In the genomic region with DNA sequence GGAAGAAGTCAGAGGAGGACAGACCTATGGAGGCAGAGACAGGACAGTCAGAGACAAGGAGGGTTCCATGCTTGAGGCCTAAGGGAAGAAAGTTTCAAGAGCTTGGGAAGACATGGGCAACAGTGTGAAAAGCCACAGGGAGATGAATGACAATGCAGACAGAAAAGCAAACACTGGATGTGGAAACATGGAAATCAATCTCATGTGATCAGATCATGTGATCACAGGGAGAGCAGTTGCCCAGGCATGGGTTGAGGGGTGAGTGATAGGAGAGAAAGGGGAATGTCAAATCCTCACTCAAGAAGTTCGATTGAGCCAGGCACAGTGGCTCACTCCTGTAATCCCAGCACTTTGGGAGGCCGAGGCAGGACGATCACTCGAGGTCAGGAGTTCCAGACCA, we compare ENCODE assay signal across 20 cellular contexts. TPM values are rescaled to one million over a fixed set of nuclear protein-coding genes. Genes with fewer than 3 reads are reported as not detected.
DNase-seq lines count a peak whose midpoint lies in the region; ATAC-seq, FAIRE-seq and TF ChIP-seq lines count a peak whose summit lies in the region.
"Had no signal": no experiment of that assay in that cellular context is flagged by ENCODE, and none has a peak within 500 bp of the region (broad histone marks: within the 10 kb centered on the region; RNA-seq: fewer than 3 reads in every experiment).

No MANE protein-coding gene starts in this region.

- no peaks in the 10 kb centered on the region for H3K27me3 Mint-ChIP-seq in WTC11 (ENCODE audit: low read depth)

- FAIRE-seq in GM19239 (lab: Jason Lieb, UNC) (peak; percentile 39), HepG2 (lab: Jason Lieb, UNC) (no peak)
- FAIRE-seq: H54, RCC 7860 had no signal

- H3K4me3 ChIP-seq in HepG2 (replicated peaks in 1 of 3; ENCODE audit: insufficient read depth in 1 of 3, low read depth in 2 of 3, low read length in 3 of 3) (no peak overlapping the region), transverse colon (no peak overlapping the region), thyroid gland (replicated peaks in 1 of 3) (no peak overlapping the region)

- H3K36me3 ChIP-seq in HepG2 (replicated peaks in 1 of 2; ENCODE audit: control insufficient read depth in 1 of 2, insufficient read depth in 2 of 2, low read length in 2 of 2) (no peaks in the 10 kb centered on the region), transverse colon (no peaks in the 10 kb centered on the region), thyroid gland (no peaks in the 10 kb centered on the region)

- H4K20me1 ChIP-seq in HepG2 (ENCODE audit: insufficient read depth, low read length), result no peaks in the 10 kb centered on the region

- TF ChIP-seq EP300 in HepG2 (IDR thresholded peaks at IDR 0.05; ENCODE audit: low read depth in 2 of 2, low read length in 2 of 2), result no peak
- no peak for TF ChIP-seq EP300 in HepG2 (CRISPR knock-in tag; IDR thresholded peaks at IDR 0.05; ENCODE audit: borderline replicate concordance)
- no peak for TF ChIP-seq EP300 in transverse colon (IDR thresholded peaks at IDR 0.05; ENCODE audit: low read depth)

- no peaks in the 10 kb centered on the region for H3K36me3 Mint-ChIP-seq in WTC11

- peaks cover 8% of the 10 kb centered on the region for H3K4me1 Mint-ChIP-seq in WTC11

- TF ChIP-seq CTCF in WTC11 (IDR thresholded peaks at IDR 0.05) (no peak), HepG2 (CRISPR knock-in tag; IDR thresholded peaks at IDR 0.05) (no peak), transverse colon (IDR thresholded peaks at IDR 0.05) (no peak), thyroid gland (IDR thresholded peaks at IDR 0.05) (no peak)

- H3K4me1 ChIP-seq in HepG2 (ENCODE audit: insufficient read depth, low read length) (peaks cover 27% of the 10 kb centered on the region), transverse colon (peaks cover 4 to 29% (median 10%) of the 10 kb centered on the region in 4 donors), thyroid gland (peaks cover 8 to 12% of the 10 kb centered on the region in 2 donors)

- no peaks in the 10 kb centered on the region for H3K79me2 ChIP-seq in HepG2 (ENCODE audit: insufficient read depth, low read length)

- no peaks in the 10 kb centered on the region for H3K9me3 Mint-ChIP-seq in WTC11
- H3K9me3 Mint-ChIP-seq: HFFc6 had no signal

- H3K4me2 ChIP-seq in HepG2 (ENCODE audit: low read depth, low read length), result no peak overlapping the region; the same call in 1 of the 2 replicates
- H3K4me2 ChIP-seq: KMS-11, SK-N-SH had no signal

- H3K9me3 ChIP-seq in HepG2 (ENCODE audit: low read length), result no peaks in the 10 kb centered on the region
- H3K9me3 ChIP-seq in transverse colon, result no peaks in the 10 kb centered on the region
- H3K9me3 ChIP-seq in thyroid gland, result no peaks in the 10 kb centered on the region
- H3K9me3 ChIP-seq: SK-N-SH had no signal

- POLR2A ChIA-PET in WTC11 (lab: Charles Lee) (no interaction called here), HepG2 (lab: Yijun Ruan, JAX) (no interaction called here)

- WGBS in HepG2 (ENCODE audit: low lambda C conversion rate), result 38% methylated on average over 4 of the region's 4 CpGs
- WGBS in transverse colon (ENCODE audit: low coverage in 1 of 2), 2 donors, result 91% methylated on average over 4 of the region's 4 CpGs; no CpG with 5 or more reads in 1 of the 2 donors
- WGBS in thyroid gland, 2 donors, result 96 to 98% methylated on average over 4 of the region's 4 CpGs

- DNase-seq in GM19239 (ENCODE audit: insufficient read length, low spot score), result no peak
- no peak for DNase-seq in WTC11 (ENCODE audit: low spot score)
- DNase-seq in HepG2 (ENCODE audit: low spot score), result peak; percentile 30
- DNase-seq in transverse colon, result no peak
- DNase-seq in thyroid gland, result no peak
- DNase-seq in NCI-H524 treated with DMSO at 0.1 percent for 48 hours (lab: John Stamatoyannopoulos, UW), result no peak
- DNase-seq: C1 segment of cervical spinal cord, DMS79 treated with DMSO at 0.1 percent for 48 hours, HFFc6, NCI-H1092, NCI-H1436 treated with DMSO at 0.1 percent for 48 hours, NCI-H2081, NCI-H446 treated with DMSO at 0.1 percent for 48 hours, NCI-H774, SK-N-SH had no signal

- CTCF ChIA-PET in WTC11 (lab: Charles Lee), result interaction anchor here (0.6 kb wide), 1 partner anchor 47 kb away, joined by 3 read pairs; no protein-coding TSS in a partner anchor
- CTCF ChIA-PET in HepG2 (lab: Yijun Ruan, JAX; ENCODE audit: low intra/inter-chr PET ratio, low total read pairs), result no interaction called here

- TF ChIP-seq POLR2A in HepG2 (IDR thresholded peaks at IDR 0.05; ENCODE audit: insufficient read depth in 1 of 2, low read depth in 2 of 2, low read length in 2 of 2) (no peak), transverse colon (IDR thresholded peaks at IDR 0.05) (no peak), thyroid gland (IDR thresholded peaks at IDR 0.05) (no peak)

- no peak overlapping the region for H2AFZ ChIP-seq in HepG2 (ENCODE audit: low read length)

- no TSS peak for BruUV-seq in HepG2 (replicated peaks; lab: Mats Ljungman, UMichigan)

- H3K27ac Mint-ChIP-seq in WTC11, result no peak overlapping the region
- H3K27ac Mint-ChIP-seq: HFFc6 had no signal

- H3K27ac ChIP-seq in HepG2 (ENCODE audit: extremely low read length, insufficient read depth, low read length), result no peak overlapping the region
- H3K27ac ChIP-seq in transverse colon, result peak overlapping the region in 3 of 4 donors; percentile 54 to 75 (median 55)
- H3K27ac ChIP-seq in thyroid gland, result no peak overlapping the region
- H3K27ac ChIP-seq: KMS-11 had no signal

- TF ChIP-seq RAD21 in HepG2 (CRISPR knock-in tag; IDR thresholded peaks at IDR 0.05), result no peak

- in situ Hi-C loops in HepG2 (cut with HindIII; ENCODE audit: extremely low pct_ligation_motif_present, low pct_unique_long_range_greater_than_20kb) (no loop called here), transverse colon (cut with MboI; ENCODE audit: low pct_ligation_motif_present in 1 of 4, low pct_unique_long_range_greater_than_20kb in 1 of 4, low sequenced_read_pairs in 3 of 4) (no loop called here)

- H3K9ac ChIP-seq in HepG2 (ENCODE audit: insufficient read depth, low read depth, low read length), result no peak overlapping the region
- H3K9ac ChIP-seq: KMS-11, SK-N-SH had no signal

- 0 out of 5 replicates have a peak, but pooled peaks cover 0 to 3% of the 10 kb centered on the region in 2 experiments for H3K27me3 ChIP-seq in HepG2 (ENCODE audit: control insufficient read depth in 1 of 2, insufficient read depth in 2 of 2, low read length in 2 of 2)
- H3K27me3 ChIP-seq in transverse colon, result no peaks in the 10 kb centered on the region
- H3K27me3 ChIP-seq in thyroid gland, result no peaks in the 10 kb centered on the region

- H3K4me3 Mint-ChIP-seq in WTC11, result no peak overlapping the region
- H3K4me3 Mint-ChIP-seq: HFFc6 had no signal

- intact Hi-C loops in HepG2 (cut with micrococcal nuclease; ENCODE audit: unreplicated experiment) (no loop called here), transverse colon (cut with DNase I; ENCODE audit: low total_unique reads) (no loop called here), thyroid gland (cut with DNase I) (no loop called here)

- ATAC-seq in WTC11 (no peak), HepG2 (no peak), GM21390 (IDR thresholded peaks at IDR 0.05; ENCODE audit: unreplicated experiment) (no peak)
- ATAC-seq: Right ventricle myocardium inferior had no signal

TF ChIP-seq in WTC11, 78 proteins besides CTCF, POLR2A, EP300 and RAD21 (continues in another document):
- peak; percentile 26; the same call in 1 of the 2 replicates for TF ChIP-seq USF1 (CRISPR knock-in tag; IDR thresholded peaks at IDR 0.05)

TF ChIP-seq in HepG2, 621 proteins besides CTCF, POLR2A, EP300 and RAD21 (continues in another document):
- TF ChIP-seq ELF3 (CRISPR knock-in tag; IDR thresholded peaks at IDR 0.05), result no peak
- TF ChIP-seq CEBPB (IDR thresholded peaks at IDR 0.05; ENCODE audit: borderline replicate concordance, low read depth, low read length), result 0 out of 2 replicates have a peak, but pooled peaks have one; percentile 18
- no peak for TF ChIP-seq MAF1 (CRISPR knock-in tag; IDR thresholded peaks at IDR 0.05; ENCODE audit: borderline replicate concordance)
- no peak for TF ChIP-seq NAIF1 (CRISPR knock-in tag; IDR thresholded peaks at IDR 0.05; ENCODE audit: borderline replicate concordance)
- TF ChIP-seq SALL2 (CRISPR knock-in tag; IDR thresholded peaks at IDR 0.05), result no peak
- TF ChIP-seq CENPT (CRISPR knock-in tag; IDR thresholded peaks at IDR 0.05; ENCODE audit: low read depth), result no peak
- TF ChIP-seq FOXA1 (IDR thresholded peaks at IDR 0.05), result no peak
- peak; percentile 54; the same call in 1 of the 2 replicates for TF ChIP-seq FOXA1 (CRISPR knock-in tag; IDR thresholded peaks at IDR 0.05)
- no peak for TF ChIP-seq ZNF713 (CRISPR knock-in tag; IDR thresholded peaks at IDR 0.05)
- no peak for TF ChIP-seq ZNF496 (CRISPR knock-in tag; IDR thresholded peaks at IDR 0.05; ENCODE audit: insufficient replicate concordance)

RNA-seq across cellular contexts. Expression of gene PTAFR, which starts 17.2 kb away (rescaled TPM):
- total RNA-seq in WTC11 (2021), result 1.8 to 2.6 TPM (median 1.9 TPM) in 3 replicates
- total RNA-seq in HepG2 (2016; rRNA removed; fragmentation: Illumina TruSeq; extraction: Trizol), result 0.18 and 0.27 TPM in 2 replicates
- total RNA-seq in HepG2 (2016; cell fraction: cytosol; rRNA removed; fragmentation: Illumina TruSeq; extraction: Trizol; ENCODE audit: low read depth), result not detected in 2 replicates
- total RNA-seq in HepG2 (2016; cell fraction: insoluble cytoplasmic fraction; rRNA removed; fragmentation: Illumina TruSeq; extraction: Trizol), result 0.18 and 0.22 TPM in 2 replicates
- total RNA-seq in HepG2 (2016; cell fraction: membrane; rRNA removed; fragmentation: Illumina TruSeq; extraction: Trizol), result 0.19 and 0.21 TPM in 2 replicates
- total RNA-seq in HepG2 (2016; cell fraction: nucleus; rRNA removed; fragmentation: Illumina TruSeq; extraction: Trizol), result 0.09 and 0.12 TPM in 2 replicates
- polyA plus RNA-seq in HepG2 (2011; rRNA removed), result 22.8 and 24.0 TPM in 2 replicates
- polyA plus RNA-seq in HepG2 (2011; cell fraction: cytosol; rRNA removed), result 26.7 and 29.6 TPM in 2 replicates
- polyA plus RNA-seq in HepG2 (2011; cell fraction: nucleus; rRNA removed), result 4.9 and 6.8 TPM in 2 replicates
- polyA plus RNA-seq in HepG2 (2012), result 10.9 and 16.0 TPM in 2 replicates
- 0.05 TPM in 1 of 2 replicates, not detected in the other for polyA plus RNA-seq in HepG2 (2016; cell fraction: cytosol; fragmentation: Illumina TruSeq; extraction: Trizol; ENCODE audit: low read depth)
- polyA plus RNA-seq in HepG2 (2016; cell fraction: insoluble cytoplasmic fraction; fragmentation: Illumina TruSeq; extraction: Trizol; ENCODE audit: low read depth), result 0.32 and 0.41 TPM in 2 replicates
- 0.07 and 0.11 TPM in 2 replicates for polyA plus RNA-seq in HepG2 (2016; cell fraction: membrane; fragmentation: Illumina TruSeq; extraction: Trizol; ENCODE audit: low read depth)
- polyA plus RNA-seq in HepG2 (2016; cell fraction: nucleus; fragmentation: Illumina TruSeq; extraction: Trizol; ENCODE audit: insufficient read depth, low read depth), result 0.18 and 0.37 TPM in 2 replicates
- 0.65 and 54.4 TPM in 2 replicates for polyA minus RNA-seq in HepG2 (2011; rRNA and poly(A)+ RNA removed; ENCODE audit: low replicate concordance)
- polyA minus RNA-seq in HepG2 (2011; cell fraction: cytosol; rRNA and poly(A)+ RNA removed), result 6.2 and 10.5 TPM in 2 replicates
- 2.2 and 3.5 TPM in 2 replicates for polyA minus RNA-seq in HepG2 (2011; cell fraction: nucleus; rRNA and poly(A)+ RNA removed)
- 10 to 100 TPM in 1 of 4 donors, 1 to 10 TPM in 3; 2.0 to 51.7 (median 4.2) TPM for total RNA-seq in transverse colon
- 1 to 10 TPM; 1.4 to 2.0 (median 1.6) TPM for total RNA-seq in thyroid gland

Comparison
In these comparisons a context has a peak if more than half of its experiments do, and no peak if none do; other contexts are left out.
1. H3K27ac ChIP-seq: peak in transverse colon (3 of 4); none in HepG2 (single experiment) and thyroid gland (0 of 3).